Comparison of ENCODE assay signal across 8 cellular contexts in the genomic region with DNA sequence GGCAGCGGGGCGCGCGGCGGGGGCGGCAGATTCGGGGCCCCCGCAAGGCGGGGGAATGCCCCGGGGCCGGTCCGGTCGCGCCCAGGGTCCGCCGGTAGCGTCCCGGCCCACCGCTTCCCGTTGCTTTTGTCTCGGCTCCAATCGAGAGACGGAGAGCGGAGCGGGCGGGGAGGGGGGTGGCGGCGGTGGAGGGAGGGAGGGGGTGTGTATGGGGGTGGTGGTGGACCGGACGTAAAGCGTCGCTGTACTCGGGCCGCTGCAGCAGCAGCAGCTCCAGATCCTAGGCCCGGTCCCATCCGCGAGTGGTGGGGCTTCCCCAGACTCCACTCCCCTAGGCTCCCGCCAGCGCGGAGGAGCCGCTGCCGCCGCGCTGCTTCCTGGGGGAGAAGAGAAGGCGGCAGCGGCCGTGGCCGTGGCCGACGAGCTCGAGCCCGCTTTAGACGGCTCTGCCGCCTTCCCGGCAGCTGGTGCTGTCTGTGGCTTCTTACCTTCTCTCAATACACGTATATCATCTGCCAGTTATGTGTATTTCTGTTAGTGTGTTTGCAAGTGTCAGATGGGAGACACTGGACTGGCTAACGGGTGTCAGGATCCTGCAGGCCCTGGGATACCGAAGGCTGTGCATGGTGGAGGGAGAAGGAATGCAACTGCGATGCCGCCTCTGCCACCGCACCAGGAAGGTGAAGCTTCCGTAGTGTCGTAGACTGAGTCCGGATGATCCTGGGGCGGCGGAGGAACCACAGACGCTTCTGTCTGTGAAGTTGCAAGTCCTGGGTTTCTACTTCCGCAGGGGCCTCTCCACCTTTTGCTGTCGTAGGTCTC. TPM values are rescaled to one million over a fixed set of nuclear protein-coding genes. Genes with fewer than 3 reads are reported as not detected.
A peak's percentile ranks its signal among the peaks of the same experiment; 100 is the strongest.
DNase-seq lines count a peak whose midpoint lies in the region; ATAC-seq and TF ChIP-seq lines count a peak whose summit lies in the region.

No MANE protein-coding gene starts in this region.

- H3K36me3 Mint-ChIP-seq in activated CD4-positive, alpha-beta T cell treated with anti-CD3 and anti-CD28 coated beads, Interleukin-2, amount 10 ng/mL, durations not matched to agents 24 days and 14 days (ENCODE audit: low read depth): peaks cover 50% of the 10 kb centered on the region
- H3K36me3 Mint-ChIP-seq in dendritic cell treated with granulocyte-macrophage colony-stimulating factor and Interleukin-4, amounts not matched to agents 40 ng/mL and 50 ng/mL, for 4 days (ENCODE audit: low read depth): peaks cover 65% of the 10 kb centered on the region

- H3K27ac ChIP-seq in liver (ENCODE audit: low read depth in 1 of 2, low read length in 2 of 2): peak overlapping the region; percentile 100

- peak in 1 of 2 donors; percentile 6 for TF ChIP-seq RAD21 in liver (IDR thresholded peaks at IDR 0.05)

- H3K27me3 ChIP-seq in liver (ENCODE audit: control insufficient read depth in 4 of 4, insufficient read depth in 4 of 4, low read length in 3 of 4): no peaks in the 10 kb centered on the region

- TF ChIP-seq CTCF in liver (IDR thresholded peaks at IDR 0.05; ENCODE audit: low read depth, low read length, missing input control): no peak

- H3K4me1 ChIP-seq in liver (ENCODE audit: control insufficient read depth in 4 of 4, insufficient read depth in 4 of 4, low read length in 3 of 4): peaks cover 6 to 30% (median 22%) of the 10 kb centered on the region in 4 donors

- ATAC-seq in GM18867 (IDR thresholded peaks at IDR 0.05; ENCODE audit: unreplicated experiment) (peak; percentile 64), HG03066 (IDR thresholded peaks at IDR 0.05; ENCODE audit: low read depth, unreplicated experiment) (peak; percentile 43)

- H3K9me3 Mint-ChIP-seq in activated CD4-positive, alpha-beta T cell treated with anti-CD3 and anti-CD28 coated beads, Interleukin-2, amount 10 ng/mL, durations not matched to agents 24 days and 14 days: peaks cover 7% of the 10 kb centered on the region
- H3K9me3 Mint-ChIP-seq in dendritic cell treated with granulocyte-macrophage colony-stimulating factor and Interleukin-4, amounts not matched to agents 40 ng/mL and 50 ng/mL, for 4 days: no peaks in the 10 kb centered on the region

- under 1% methylated on average over 69 of the region's 69 CpGs for WGBS in liver

- peak overlapping the region; percentile 94 for H3K4me3 Mint-ChIP-seq in activated CD4-positive, alpha-beta T cell treated with anti-CD3 and anti-CD28 coated beads, Interleukin-2, amount 10 ng/mL, durations not matched to agents 24 days and 14 days
- peak overlapping the region; percentile 99 for H3K4me3 Mint-ChIP-seq in dendritic cell treated with granulocyte-macrophage colony-stimulating factor and Interleukin-4, amounts not matched to agents 40 ng/mL and 50 ng/mL, for 4 days

- H3K27me3 Mint-ChIP-seq in activated CD4-positive, alpha-beta T cell treated with anti-CD3 and anti-CD28 coated beads, Interleukin-2, amount 10 ng/mL, durations not matched to agents 24 days and 14 days: no peaks in the 10 kb centered on the region
- no peaks in the 10 kb centered on the region for H3K27me3 Mint-ChIP-seq in dendritic cell treated with granulocyte-macrophage colony-stimulating factor and Interleukin-4, amounts not matched to agents 40 ng/mL and 50 ng/mL, for 4 days

- peak overlapping the region; percentile 14 to 99 for H3K9ac ChIP-seq in liver (ENCODE audit: low read depth in 1 of 2, low read length in 2 of 2)

- H3K36me3 ChIP-seq in liver (ENCODE audit: control insufficient read depth in 4 of 4, insufficient read depth in 3 of 4, low read depth in 1 of 4, low read length in 3 of 4): peaks cover under 1 to 13% (median 5%) of the 10 kb centered on the region in 4 donors

- H3K4me3 ChIP-seq in liver (ENCODE audit: low read depth in 1 of 3, low read length in 3 of 3): peak overlapping the region; percentile 90 to 96 (median 94)

- peak overlapping the region; percentile 99 for H3K27ac Mint-ChIP-seq in activated CD4-positive, alpha-beta T cell treated with anti-CD3 and anti-CD28 coated beads, Interleukin-2, amount 10 ng/mL, durations not matched to agents 24 days and 14 days
- H3K27ac Mint-ChIP-seq in dendritic cell treated with granulocyte-macrophage colony-stimulating factor and Interleukin-4, amounts not matched to agents 40 ng/mL and 50 ng/mL, for 4 days: peak overlapping the region; percentile 96

- DNase-seq in AG08395 (ENCODE audit: low spot score) (peak; percentile 72), NCI-H446 (lab: John Stamatoyannopoulos, UW) (peak; percentile 54 to 78)
- DNase-seq in activated CD4-positive, alpha-beta T cell treated with anti-CD3 and anti-CD28 coated beads, Interleukin-2, amount 10 ng/mL, durations not matched to agents 24 days and 14 days: peak; percentile 89
- peak; percentile 68 for DNase-seq in stimulated activated CD4-positive, alpha-beta T cell treated with anti-CD3 and anti-CD28 coated beads, Interleukin-4, amount 100 ng/mL, for 24 hours

- H3K9me3 ChIP-seq in liver (ENCODE audit: control insufficient read depth in 4 of 4, low read length in 3 of 4): no peaks in the 10 kb centered on the region

- peaks cover 55% of the 10 kb centered on the region for H3K4me1 Mint-ChIP-seq in activated CD4-positive, alpha-beta T cell treated with anti-CD3 and anti-CD28 coated beads, Interleukin-2, amount 10 ng/mL, durations not matched to agents 24 days and 14 days
- peaks cover 63% of the 10 kb centered on the region for H3K4me1 Mint-ChIP-seq in dendritic cell treated with granulocyte-macrophage colony-stimulating factor and Interleukin-4, amounts not matched to agents 40 ng/mL and 50 ng/mL, for 4 days (ENCODE audit: low read depth)

- intact Hi-C loops in activated CD4-positive, alpha-beta T cell treated with anti-CD3 and anti-CD28 coated beads, Interleukin-2, amount 10 ng/mL, durations not matched to agents 24 days and 14 days (cut with micrococcal nuclease): loop anchor here (1.0 to 10.0 kb wide), 10 partner anchors 69 to 1599 kb away; partner anchors contain the start of genes CCT2, MDM2, RAB3IP and SLC35E3
- intact Hi-C loops in dendritic cell treated with granulocyte-macrophage colony-stimulating factor and Interleukin-4, amounts not matched to agents 40 ng/mL and 50 ng/mL, for 4 days (cut with micrococcal nuclease): loop anchor here (2.0 to 5.0 kb wide), 2 partner anchors 111 to 124 kb away; partner anchors contain the start of gene KCNMB4

TF ChIP-seq in liver, 16 proteins besides CTCF, POLR2A, EP300 and RAD21:
- TF ChIP-seq REST (IDR thresholded peaks at IDR 0.05) (peak; percentile 5), TAF1 (conservative IDR thresholded peaks at IDR 0.05) (no peak), FOXA2 (IDR thresholded peaks at IDR 0.05) (no peak)

RNA-seq across cellular contexts. Expression of gene CNOT2, which starts 0.5 kb away (rescaled TPM):
- total RNA-seq in activated CD4-positive, alpha-beta T cell treated with anti-CD3 and anti-CD28 coated beads, Interleukin-2, amount 10 ng/mL, durations not matched to agents 24 days and 14 days: 65.6 and 74.4 TPM in 2 replicates
- total RNA-seq in liver: 10 to 100 TPM; 58.7 to 93.4 TPM
- 10 to 100 TPM; 17.5 to 39.3 TPM for polyA plus RNA-seq in liver

Comparison
In these comparisons a context has a peak if more than half of its experiments do, and no peak if none do; other contexts are left out.
1. Peak in every context shown above with its lines: DNase-seq, ATAC-seq, H3K4me3 ChIP-seq and H3K27ac ChIP-seq.